ENCODE assay signal across 1 cellular context in the genomic region with DNA sequence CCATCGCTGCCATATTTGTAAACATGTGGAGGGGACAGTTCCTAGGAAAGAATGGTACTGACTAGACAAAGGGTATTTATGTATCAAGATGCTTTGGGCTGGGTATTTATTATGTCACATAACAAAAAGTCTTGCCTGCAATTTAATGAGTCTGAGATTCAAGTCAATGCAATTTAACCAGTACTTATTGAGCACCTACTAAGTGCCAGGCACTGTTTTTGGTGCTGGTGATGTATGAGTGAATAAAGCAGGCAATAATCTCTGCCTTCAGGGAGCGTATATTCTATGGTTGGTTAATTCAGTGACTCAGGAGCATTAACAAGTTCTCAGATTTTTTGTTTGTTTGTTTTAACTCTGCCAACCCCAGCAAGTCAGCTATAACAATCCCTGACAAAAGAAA.
A peak's percentile ranks its signal among the peaks of the same experiment; 100 is the strongest.
TF ChIP-seq lines count a peak whose summit lies in the region.

No MANE protein-coding gene starts in this region.

TF ChIP-seq in K562, 482 proteins besides CTCF, POLR2A, EP300 and RAD21:
- peak; percentile 53; the same call in 1 of the 2 replicates for TF ChIP-seq ZKSCAN1 (IDR thresholded peaks at IDR 0.05; ENCODE audit: low read depth, low read length)
- TF ChIP-seq, protein P1, sequence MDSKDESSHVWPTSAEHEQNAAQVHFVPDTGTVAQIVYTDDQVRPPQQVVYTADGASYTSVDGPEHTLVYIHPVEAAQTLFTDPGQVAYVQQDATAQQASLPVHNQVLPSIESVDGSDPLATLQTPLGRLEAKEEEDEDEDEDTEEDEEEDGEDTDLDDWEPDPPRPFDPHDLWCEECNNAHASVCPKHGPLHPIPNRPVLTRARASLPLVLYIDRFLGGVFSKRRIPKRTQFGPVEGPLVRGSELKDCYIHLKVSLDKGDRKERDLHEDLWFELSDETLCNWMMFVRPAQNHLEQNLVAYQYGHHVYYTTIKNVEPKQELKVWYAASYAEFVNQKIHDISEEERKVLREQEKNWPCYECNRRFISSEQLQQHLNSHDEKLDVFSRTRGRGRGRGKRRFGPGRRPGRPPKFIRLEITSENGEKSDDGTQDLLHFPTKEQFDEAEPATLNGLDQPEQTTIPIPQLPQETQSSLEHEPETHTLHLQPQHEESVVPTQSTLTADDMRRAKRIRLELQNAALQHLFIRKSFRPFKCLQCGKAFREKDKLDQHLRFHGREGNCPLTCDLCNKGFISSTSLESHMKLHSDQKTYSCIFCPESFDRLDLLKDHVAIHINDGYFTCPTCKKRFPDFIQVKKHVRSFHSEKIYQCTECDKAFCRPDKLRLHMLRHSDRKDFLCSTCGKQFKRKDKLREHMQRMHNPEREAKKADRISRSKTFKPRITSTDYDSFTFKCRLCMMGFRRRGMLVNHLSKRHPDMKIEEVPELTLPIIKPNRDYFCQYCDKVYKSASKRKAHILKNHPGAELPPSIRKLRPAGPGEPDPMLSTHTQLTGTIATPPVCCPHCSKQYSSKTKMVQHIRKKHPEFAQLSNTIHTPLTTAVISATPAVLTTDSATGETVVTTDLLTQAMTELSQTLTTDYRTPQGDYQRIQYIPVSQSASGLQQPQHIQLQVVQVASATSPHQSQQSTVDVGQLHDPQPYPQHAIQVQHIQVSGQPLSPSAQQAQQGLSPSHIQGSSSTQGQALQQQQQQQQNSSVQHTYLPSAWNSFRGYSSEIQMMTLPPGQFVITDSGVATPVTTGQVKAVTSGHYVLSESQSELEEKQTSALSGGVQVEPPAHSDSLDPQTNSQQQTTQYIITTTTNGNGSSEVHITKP (IDR thresholded peaks at IDR 0.05; ENCODE audit: partially characterized antibody), result no peak
